Comparison of ENCODE assay signal across 18 cellular contexts in the genomic region with DNA sequence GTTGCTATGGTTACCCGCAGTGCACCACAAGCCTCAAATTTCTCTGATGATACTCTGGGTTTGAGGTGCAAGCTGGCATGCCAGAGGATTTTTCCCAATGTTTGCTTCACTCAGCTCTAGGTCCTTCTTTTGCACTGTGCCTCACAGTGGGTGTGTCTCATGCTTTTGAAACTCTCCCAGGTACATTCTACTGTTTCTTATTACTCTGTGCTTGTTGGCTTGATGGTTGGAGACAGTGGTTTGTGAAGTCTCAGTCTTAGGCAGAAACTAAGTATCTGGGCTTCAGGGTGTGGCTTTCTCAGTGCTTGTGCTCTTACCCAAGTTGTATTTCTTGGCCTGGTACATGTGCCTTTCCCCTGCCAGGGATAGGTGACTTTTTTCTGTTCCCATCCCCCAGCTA.
DNase-seq lines count a peak whose midpoint lies in the region; ATAC-seq, FAIRE-seq and TF ChIP-seq lines count a peak whose summit lies in the region.
"Had no signal": no experiment of that assay in that cellular context is flagged by ENCODE, and none has a peak within 500 bp of the region (broad histone marks: within the 10 kb centered on the region; RNA-seq: fewer than 3 reads in every experiment).

No MANE protein-coding gene starts in this region.

- H3K27me3 ChIP-seq in GM23338 (ENCODE audit: insufficient read depth) (no peaks in the 10 kb centered on the region), bronchial epithelial cell (ENCODE audit: control insufficient read depth, insufficient read depth, low read length) (no peaks in the 10 kb centered on the region), mesenchymal stem cell (ENCODE audit: control insufficient read depth in 1 of 2, insufficient read depth in 1 of 2, low read length in 2 of 2) (no peaks in the 10 kb centered on the region)
- H3K27me3 ChIP-seq: MG63, SJCRH30 had no signal

- ATAC-seq in GM23338 (no peak), HG03175 (IDR thresholded peaks at IDR 0.05; ENCODE audit: unreplicated experiment) (no peak)
- ATAC-seq: HCT116 had no signal

- WGBS in mesenchymal stem cell = 100% methylated on average over 1 of the region's 1 CpG

- peak overlapping the region in 1 of 2 experiments; percentile 49 for H3K14ac ChIP-seq in mesenchymal stem cell (ENCODE audit: low read length in 2 of 2)

- no peak overlapping the region for H4K91ac ChIP-seq in mesenchymal stem cell (ENCODE audit: low read length)

- no peak overlapping the region for H4K8ac ChIP-seq in mesenchymal stem cell (ENCODE audit: low read length)

- peak overlapping the region; percentile 40 to 71 for H3K18ac ChIP-seq in mesenchymal stem cell (ENCODE audit: low read depth in 1 of 2, low read length in 2 of 2)

- H2AFZ ChIP-seq in GM23338 (peak overlapping the region; percentile 52; the same call in 1 of the 2 replicates), mesenchymal stem cell (ENCODE audit: low read depth, low read length) (no peak overlapping the region)
- H2AFZ ChIP-seq: PC-9 had no signal

- TF ChIP-seq CTCF in GM23338 (conservative IDR thresholded peaks at IDR 0.05; ENCODE audit: low read depth in 2 of 2) = no peak
- TF ChIP-seq CTCF in bronchial epithelial cell (IDR thresholded peaks at IDR 0.05; ENCODE audit: insufficient read depth, low read length, severe bottlenecking) = no peak
- TF ChIP-seq CTCF in mesothelial cell of epicardium (IDR thresholded peaks at IDR 0.05; ENCODE audit: unreplicated experiment) = no peak

- no peak overlapping the region for H2BK15ac ChIP-seq in mesenchymal stem cell (ENCODE audit: low read depth, poor library complexity, severe bottlenecking)

- no peak overlapping the region for H2BK5ac ChIP-seq in mesenchymal stem cell (ENCODE audit: low read depth, low read length, poor library complexity, severe bottlenecking)

- H3K4me3 Mint-ChIP-seq in GM23338 = no peak overlapping the region
- no peak overlapping the region for H3K4me3 Mint-ChIP-seq in mesothelial cell of epicardium
- H3K4me3 Mint-ChIP-seq: CD14-positive monocyte had no signal

- no peaks in the 10 kb centered on the region for H3K36me3 ChIP-seq in GM23338 (ENCODE audit: insufficient read depth)
- H3K36me3 ChIP-seq in bronchial epithelial cell (ENCODE audit: control insufficient read depth, insufficient read depth, low read length) = no peaks in the 10 kb centered on the region
- H3K36me3 ChIP-seq in mesenchymal stem cell (ENCODE audit: control insufficient read depth in 1 of 2, insufficient read depth in 2 of 2, low read depth in 1 of 2, low read length in 2 of 2) = no peaks in the 10 kb centered on the region
- H3K36me3 ChIP-seq: MG63, SJCRH30 had no signal

- H2BK120ac ChIP-seq in mesenchymal stem cell (ENCODE audit: low read depth, low read length) = peak overlapping the region; percentile 0

- H3K9me3 Mint-ChIP-seq in GM23338 (no peaks in the 10 kb centered on the region; the same call in 2 of the 3 replicates), mesothelial cell of epicardium (peaks cover 4% of the 10 kb centered on the region)

- H3K27ac ChIP-seq in GM23338 (ENCODE audit: low read depth) = no peak overlapping the region
- no peak overlapping the region for H3K27ac ChIP-seq in mesenchymal stem cell (ENCODE audit: low read length, poor library complexity, severe bottlenecking)
- H3K27ac ChIP-seq: PC-9, SJCRH30 had no signal

- peaks cover 19% of the 10 kb centered on the region; the same call in 1 of the 2 replicates for H3K9me2 ChIP-seq in GM23338 (ENCODE audit: insufficient read depth)

- peak; percentile 77 for FAIRE-seq in bronchial epithelial cell (lab: Jason Lieb, UNC)

- peak overlapping the region in 1 of 2 experiments; percentile 70 for H2BK12ac ChIP-seq in mesenchymal stem cell (ENCODE audit: low read length in 2 of 2)

- H3K4me2 ChIP-seq in GM23338 (peak overlapping the region; percentile 2; the same call in 1 of the 2 replicates), mesenchymal stem cell (ENCODE audit: low read length, poor library complexity, severe bottlenecking) (no peak overlapping the region)
- H3K4me2 ChIP-seq: PC-9 had no signal

- H3K27me3 Mint-ChIP-seq in GM23338 (ENCODE audit: insufficient read depth, low read depth, poor library complexity) (peaks cover 2% of the 10 kb centered on the region), mesothelial cell of epicardium (ENCODE audit: low read depth) (no peaks in the 10 kb centered on the region)

- no peak overlapping the region for H3K4me3 ChIP-seq in GM23338
- H3K4me3 ChIP-seq in bronchial epithelial cell (ENCODE audit: low read depth, low read length) = no peak overlapping the region
- H3K4me3 ChIP-seq in mesenchymal stem cell (ENCODE audit: insufficient read depth in 1 of 2, low read depth in 1 of 2, low read length in 2 of 2) = no peak overlapping the region
- H3K4me3 ChIP-seq: MG63, PC-9, SJCRH30 had no signal

- H3K23ac ChIP-seq in mesenchymal stem cell (ENCODE audit: low read length in 2 of 2) = no peak overlapping the region

- peak overlapping the region in 1 of 2 experiments; percentile 85 for H3K4ac ChIP-seq in mesenchymal stem cell (ENCODE audit: low read depth in 1 of 2, low read length in 2 of 2)

- H3K9me3 ChIP-seq in mesenchymal stem cell (ENCODE audit: control insufficient read depth, low read length) = peaks cover 8% of the 10 kb centered on the region
- H3K9me3 ChIP-seq: SJCRH30 had no signal

- peaks cover 22% of the 10 kb centered on the region for H3K4me1 Mint-ChIP-seq in GM23338
- peaks cover 40% of the 10 kb centered on the region for H3K4me1 Mint-ChIP-seq in mesothelial cell of epicardium
- H3K4me1 Mint-ChIP-seq: CD14-positive monocyte had no signal

- H3K27ac Mint-ChIP-seq in GM23338 (no peak overlapping the region), mesothelial cell of epicardium (no peak overlapping the region)

- DNase-seq in Ammon's horn (ENCODE audit: low spot score) (peak; percentile 12), GM23338 (ENCODE audit: low spot score) (peak; percentile 16), bronchial epithelial cell (ENCODE audit: low read depth) (no peak), mesenchymal stem cell (no peak), SKM-1 treated with dmso at 0.1 percent for 144 hours (lab: John Stamatoyannopoulos, UW; ENCODE audit: unreplicated experiment) (no peak), mesothelial cell of epicardium (ENCODE audit: low spot score in 2 of 2, unreplicated experiment in 2 of 2) (no peak)
- no peak for DNase-seq in activated naive CD4-positive, alpha-beta T cell treated with Interleukin-2 at 50 U/mL for 16 hours
- DNase-seq: DMS53, KG1, MG63, NCI-H1105, NCI-H1694 treated with DMSO at 0.1 percent for 48 hours, NCI-H774, PC-9, SJCRH30 had no signal

- H3K4me1 ChIP-seq in GM23338 (ENCODE audit: insufficient read depth) (peaks cover 24% of the 10 kb centered on the region), mesenchymal stem cell (ENCODE audit: control insufficient read depth, insufficient read depth, low read depth, low read length) (no peaks in the 10 kb centered on the region)
- H3K4me1 ChIP-seq: SJCRH30 had no signal

- no peaks in the 10 kb centered on the region for H3K79me1 ChIP-seq in mesenchymal stem cell (replicated peaks; ENCODE audit: low read length, poor library complexity, severe bottlenecking)

- no peak overlapping the region for H2AK5ac ChIP-seq in mesenchymal stem cell (ENCODE audit: low read length, severe bottlenecking)

- no peaks in the 10 kb centered on the region for H3F3A ChIP-seq in GM23338 (replicated peaks; ENCODE audit: low read depth)

- no peaks in the 10 kb centered on the region for H4K20me1 ChIP-seq in GM23338 (replicated peaks; ENCODE audit: insufficient read depth)

- H3K9ac ChIP-seq in mesenchymal stem cell (ENCODE audit: low read length) = no peak overlapping the region

- no peaks in the 10 kb centered on the region for H3K79me2 ChIP-seq in GM23338 (replicated peaks; ENCODE audit: insufficient read depth)

- H3K36me3 Mint-ChIP-seq in GM23338 (ENCODE audit: low read depth) = no peaks in the 10 kb centered on the region
- no peaks in the 10 kb centered on the region for H3K36me3 Mint-ChIP-seq in mesothelial cell of epicardium
- H3K36me3 Mint-ChIP-seq: CD14-positive monocyte had no signal

TF ChIP-seq in GM23338, 12 proteins besides CTCF, POLR2A, EP300 and RAD21:
- TF ChIP-seq EZH2phosphoT487 (IDR thresholded peaks at IDR 0.05; ENCODE audit: unreplicated experiment) = no peak

Comparison
In these comparisons a context has a peak if more than half of its experiments do, and no peak if none do; other contexts are left out.
1. DNase-seq: peak in Ammon's horn (single experiment) and GM23338 (single experiment); none in bronchial epithelial cell (single experiment), mesenchymal stem cell (single experiment), activated naive CD4-positive, alpha-beta T cell treated with Interleukin-2 at 50 U/mL for 16 hours (single experiment), SKM-1 treated with dmso at 0.1 percent for 144 hours (single experiment) and mesothelial cell of epicardium (0 of 2).